Comparison of ENCODE assay signal across 9 cellular contexts in the genomic region with DNA sequence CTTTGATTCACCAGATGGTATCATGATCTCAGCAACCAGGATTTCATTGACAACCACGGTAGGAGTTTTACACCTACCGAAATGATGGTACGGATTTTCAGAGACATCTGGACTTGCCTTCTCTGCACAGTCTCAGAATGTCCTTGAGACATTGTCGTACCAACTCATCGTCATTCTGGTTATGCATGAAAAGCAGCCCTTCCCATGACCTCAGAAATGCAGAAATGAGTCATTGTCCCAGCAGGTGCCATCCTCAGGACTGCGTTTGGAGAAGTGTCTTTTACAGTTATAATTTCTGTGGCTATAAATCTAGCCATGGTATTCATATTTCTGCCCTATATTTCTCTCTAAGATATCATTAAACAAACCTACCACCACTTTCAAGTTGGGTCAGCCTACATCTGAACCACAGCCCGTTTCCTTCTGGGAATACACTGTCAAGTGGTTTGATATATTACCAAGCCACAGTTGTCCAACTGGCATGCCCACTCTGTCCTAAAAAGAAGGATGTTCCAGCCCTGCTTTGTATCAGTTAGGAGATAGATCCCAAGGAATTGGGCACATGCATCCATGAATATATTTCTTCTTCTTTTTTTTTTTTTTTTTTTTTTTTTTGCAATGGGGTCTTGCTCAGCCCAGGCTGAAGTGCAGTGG. TPM values are rescaled to one million over a fixed set of nuclear protein-coding genes. Genes with fewer than 3 reads are reported as not detected.
DNase-seq lines count a peak whose midpoint lies in the region; ATAC-seq and TF ChIP-seq lines count a peak whose summit lies in the region.
"Had no signal": no experiment of that assay in that cellular context is flagged by ENCODE, and none has a peak within 500 bp of the region (broad histone marks: within the 10 kb centered on the region; RNA-seq: fewer than 3 reads in every experiment).

No MANE protein-coding gene starts in this region.

- no peak; the same call in 1 of the 2 replicates for TF ChIP-seq RAD21 in Ishikawa (IDR thresholded peaks at IDR 0.05; ENCODE audit: low read depth)

- ATAC-seq in GM19438 (IDR thresholded peaks at IDR 0.05; ENCODE audit: low read depth, unreplicated experiment), result peak; percentile 81
- ATAC-seq in GM21381 (IDR thresholded peaks at IDR 0.05; ENCODE audit: unreplicated experiment), result no peak

- DNase-seq in EH (ENCODE audit: low read depth), result peak; percentile 38
- peak; percentile 23 for DNase-seq in dermis blood vessel endothelial cell
- no peak for DNase-seq in COLO829 (ENCODE audit: low spot score)
- no peak for DNase-seq in AG08395 (ENCODE audit: low spot score)
- no peak for DNase-seq in NCI-H345 (lab: John Stamatoyannopoulos, UW)
- DNase-seq: Kasumi-1 had no signal

- no peak for TF ChIP-seq EP300 in Ishikawa (IDR thresholded peaks at IDR 0.05; ENCODE audit: borderline replicate concordance)

TF ChIP-seq in Ishikawa, 13 proteins besides CTCF, POLR2A, EP300 and RAD21:
- TF ChIP-seq NFIC (IDR thresholded peaks at IDR 0.05) (no peak), TEAD4 (IDR thresholded peaks at IDR 0.05) (0 out of 2 replicates have a peak, but pooled peaks have one; percentile 13)

RNA-seq across cellular contexts. Expression of a gene that starts 7.5 kb away (rescaled TPM):
- total RNA-seq in dermis blood vessel endothelial cell, result 1.9 and 4.4 TPM in 2 replicates

RNA-seq across cellular contexts. Expression of a gene that starts 31.2 kb away (rescaled TPM):
- 157 and 236 TPM in 2 replicates for total RNA-seq in dermis blood vessel endothelial cell

Comparison
In these comparisons a context has a peak if more than half of its experiments do, and no peak if none do; other contexts are left out.
1. DNase-seq: peak in EH (single experiment) and dermis blood vessel endothelial cell (single experiment); none in COLO829 (single experiment), AG08395 (single experiment) and NCI-H345 (single experiment).